25 cellular contexts compared by ENCODE assay signal in genomic region chr11:116911981-116912734, GRCh38.
DNase-seq lines count a peak whose midpoint lies in the region; FAIRE-seq and TF ChIP-seq lines count a peak whose summit lies in the region.
"Had no signal": no experiment of that assay in that cellular context is flagged by ENCODE, and none has a peak within 500 bp of the region (broad histone marks: within the 10 kb centered on the region; RNA-seq: fewer than 3 reads in every experiment).

No MANE protein-coding gene starts in this region.

- H3K27me3 Mint-ChIP-seq in type B pancreatic cell, result no peaks in the 10 kb centered on the region
- H3K27me3 Mint-ChIP-seq: activated naive CD8-positive, alpha-beta T cell; CD8-positive, alpha-beta memory T cell had no signal

- no peak for TF ChIP-seq POLR2A in GM12891 (IDR thresholded peaks at IDR 0.05; ENCODE audit: low read depth, low read length)

- peaks cover 21% of the 10 kb centered on the region for H3K4me1 ChIP-seq in OCI-LY7 (ENCODE audit: insufficient read depth, low read length, poor library complexity, severe bottlenecking)

- intact Hi-C loops in OCI-LY7 (cut with micrococcal nuclease; ENCODE audit: unreplicated experiment), result no loop called here

- H3K36me3 ChIP-seq in brain microvascular endothelial cell (replicated peaks) (no peaks in the 10 kb centered on the region), OCI-LY7 (ENCODE audit: insufficient read depth, low read length) (no peaks in the 10 kb centered on the region)

- no peaks in the 10 kb centered on the region for H3K9me2 ChIP-seq in OCI-LY7 (ENCODE audit: insufficient read depth, low read length)

- H3K4me3 ChIP-seq in brain microvascular endothelial cell (ENCODE audit: low read depth, low read length), result no peak overlapping the region
- H3K4me3 ChIP-seq in OCI-LY7 (ENCODE audit: low read depth, low read length, poor library complexity, severe bottlenecking), result no peak overlapping the region
- H3K4me3 ChIP-seq: lung had no signal

- peaks cover 5% of the 10 kb centered on the region for H3K9me3 Mint-ChIP-seq in type B pancreatic cell
- H3K9me3 Mint-ChIP-seq: CD8-positive, alpha-beta memory T cell; neural crest cell; stimulated activated effector memory CD8-positive, alpha-beta T cell treated with anti-CD3 and anti-CD28 coated beads, Interleukin-12 subunit alpha, Interleukin-12 subunit beta, amount 100 ng/mL, for 72 hours had no signal

- no peaks in the 10 kb centered on the region; the same call in 1 of the 2 replicates for H3K79me2 ChIP-seq in OCI-LY7 (ENCODE audit: insufficient read depth, low read depth, low read length)

- H3K27ac ChIP-seq in brain microvascular endothelial cell, result peak overlapping the region; percentile 7
- no peak overlapping the region for H3K27ac ChIP-seq in OCI-LY7 (ENCODE audit: low read depth, low read length, poor library complexity, severe bottlenecking)

- no peaks in the 10 kb centered on the region for H3K27me3 ChIP-seq in brain microvascular endothelial cell (replicated peaks)

- H3K9me3 ChIP-seq in OCI-LY7 (ENCODE audit: low read length), result no peaks in the 10 kb centered on the region

- in situ Hi-C loops in brain microvascular endothelial cell (cut with HindIII; ENCODE audit: low pct_ligation_motif_present, low sequenced_read_pairs), result no loop called here

- peaks cover 29% of the 10 kb centered on the region for H3K4me1 Mint-ChIP-seq in type B pancreatic cell (ENCODE audit: unreplicated experiment)
- H3K4me1 Mint-ChIP-seq: neural crest cell had no signal

- TF ChIP-seq CTCF in brain microvascular endothelial cell (IDR thresholded peaks at IDR 0.05; ENCODE audit: low read depth, low read length, missing control alignments) (no peak), type B pancreatic cell (conservative IDR thresholded peaks at IDR 0.05) (no peak), OCI-LY7 (conservative IDR thresholded peaks at IDR 0.05; ENCODE audit: low read length) (no peak)

- CTCF ChIA-PET in OCI-LY7 (lab: Charles Lee; ENCODE audit: unreplicated experiment), result no interaction called here

- no peak for DNase-seq in GM12891 (ENCODE audit: insufficient read length, low spot score)
- DNase-seq in brain microvascular endothelial cell, result no peak
- DNase-seq in iris pigment epithelial cell (ENCODE audit: low read depth), result peak; percentile 10
- no peak for DNase-seq in type B pancreatic cell (ENCODE audit: extremely low spot score, unreplicated experiment)
- DNase-seq in NCI-H187 treated with DMSO at 0.1 percent for 48 hours (lab: John Stamatoyannopoulos, UW), result no peak
- no peak for DNase-seq in OCI-LY7 (ENCODE audit: low spot score)
- no peak for DNase-seq in inferior parietal cortex (ENCODE audit: extremely low spot score)
- DNase-seq: activated CD4-positive, alpha-beta T cell treated with anti-CD3 and anti-CD28 coated beads for 1 hour; activated CD8-positive, alpha-beta T cell treated with anti-CD3 and anti-CD28 coated beads, Interleukin-2, amount 10 ng/mL, durations not matched to agents 7 days and 5 days; activated effector memory CD4-positive, alpha-beta T cell treated with Interleukin-2 at 50 U/mL for 16 hours; activated T-cell treated with anti-CD3 and anti-CD28 coated beads for 4 hours; caudate nucleus; CD8-positive, alpha-beta memory T cell; NCI-H1105 treated with DMSO at 0.1 percent for 48 hours; NCI-H2081 treated with DMSO at 0.1 percent for 48 hours; right cardiac atrium; stimulated activated CD4-positive, alpha-beta T cell treated with anti-CD3 and anti-CD28 coated beads, Interleukin-12 subunit alpha, Interleukin-12 subunit beta, amount 100 ng/mL, for 4 hours; stimulated activated CD4-positive, alpha-beta T cell treated with anti-CD3 and anti-CD28 coated beads, Interleukin-4, amount 100 ng/mL, for 24 hours; substantia nigra; T-helper 1 cell had no signal

- POLR2A ChIA-PET in OCI-LY7 (lab: Charles Lee), result interaction anchor here (1.0 to 1.2 kb wide), 2 partner anchors 10 to 44 kb away, joined by 3 read pairs; no protein-coding TSS in a partner anchor

- H3K27ac Mint-ChIP-seq in type B pancreatic cell, result no peak overlapping the region
- H3K27ac Mint-ChIP-seq: activated CD8-positive, alpha-beta T cell treated with anti-CD3 and anti-CD28 coated beads, Interleukin-2, amount 10 ng/mL, durations not matched to agents 7 days and 5 days; activated naive CD8-positive, alpha-beta T cell; stimulated activated effector memory CD8-positive, alpha-beta T cell treated with anti-CD3 and anti-CD28 coated beads, Interleukin-12 subunit alpha, Interleukin-12 subunit beta, amount 100 ng/mL, for 72 hours had no signal

- H3K4me2 ChIP-seq in OCI-LY7 (ENCODE audit: low read length), result no peak overlapping the region

- no peaks in the 10 kb centered on the region for H4K20me1 ChIP-seq in OCI-LY7 (ENCODE audit: insufficient read depth, low read length)

- FAIRE-seq in GM12891 (lab: Jason Lieb, UNC), result peak; percentile 31
- FAIRE-seq: endothelial cell of umbilical vein had no signal

- no peaks in the 10 kb centered on the region for H3K36me3 Mint-ChIP-seq in type B pancreatic cell

- BruUV-seq in OCI-LY7 (replicated peaks; lab: Mats Ljungman, UMichigan), result no TSS peak

- H3K4me3 Mint-ChIP-seq in type B pancreatic cell, result peak overlapping the region; percentile 23
- H3K4me3 Mint-ChIP-seq: activated CD8-positive, alpha-beta T cell treated with anti-CD3 and anti-CD28 coated beads, Interleukin-2, amount 10 ng/mL, durations not matched to agents 7 days and 5 days; activated naive CD8-positive, alpha-beta T cell; CD8-positive, alpha-beta memory T cell; neural crest cell; stimulated activated effector memory CD8-positive, alpha-beta T cell treated with anti-CD3 and anti-CD28 coated beads, Interleukin-12 subunit alpha, Interleukin-12 subunit beta, amount 100 ng/mL, for 72 hours had no signal

- H2AFZ ChIP-seq in OCI-LY7 (ENCODE audit: low read length), result no peak overlapping the region

TF ChIP-seq in GM12891, 5 proteins besides CTCF, POLR2A, EP300 and RAD21:
- TF ChIP-seq SPI1 (IDR thresholded peaks at IDR 0.05; ENCODE audit: low read depth, low read length) (no peak), POLR2AphosphoS5 (IDR thresholded peaks at IDR 0.05; ENCODE audit: low read depth, low read length) (no peak), POU2F2 (IDR thresholded peaks at IDR 0.05; ENCODE audit: low read depth, low read length) (no peak), TAF1 (IDR thresholded peaks at IDR 0.05; ENCODE audit: low read depth, low read length) (no peak), PAX5 (IDR thresholded peaks at IDR 0.05; ENCODE audit: insufficient read depth, low read length, severe bottlenecking) (no peak)
